8 cellular contexts compared by ENCODE assay signal in genomic region chr11:78079232-78080083, GRCh38. TPM values are rescaled to one million over a fixed set of nuclear protein-coding genes. Genes with fewer than 3 reads are reported as not detected.
DNase-seq lines count a peak whose midpoint lies in the region; ATAC-seq and TF ChIP-seq lines count a peak whose summit lies in the region.

NDUFC2 (minus strand) TSS chr11:78079862; CDS start chr11:78079744, 118 bp downstream.

- peak within 1 kb of the TSS; percentile 86 to 98 for H3K27ac Mint-ChIP-seq in T-cell

- no peak for TF ChIP-seq EP300 in transverse colon (IDR thresholded peaks at IDR 0.05; ENCODE audit: low read depth)

- in situ Hi-C loops in transverse colon (cut with MboI; ENCODE audit: low pct_ligation_motif_present in 1 of 4, low pct_unique_long_range_greater_than_20kb in 1 of 4, low sequenced_read_pairs in 3 of 4): no loop called here

- ATAC-seq in HG02571 (IDR thresholded peaks at IDR 0.05; ENCODE audit: unreplicated experiment) (peak; percentile 72), T-cell (replicated peaks in 1 of 4) (peak; percentile 81 to 87 (median 85)), heart right ventricle (peak; percentile 93 to 96 (median 95))

- intact Hi-C loops in adrenal gland (cut with DNase I) (loop anchor here in 1 of 2 donors (10.0 kb wide), 1 partner anchor 115 kb away; no protein-coding TSS in a partner anchor), heart right ventricle (cut with DNase I) (loop anchor here in 2 of 10 donors (2.0 to 5.0 kb wide), 2 partner anchors 59 to 113 kb away; partner anchors contain the start of gene ALG8 (in 1 of the 2)), posterior cingulate gyrus (cut with DNase I) (no loop called here), transverse colon (cut with DNase I; ENCODE audit: low total_unique reads) (no loop called here)

- H3K9me3 ChIP-seq in adrenal gland (replicated peaks in 1 of 3) (no peaks in the 10 kb centered on the region), heart right ventricle (no peaks in the 10 kb centered on the region), transverse colon (no peaks in the 10 kb centered on the region)

- H3K4me3 ChIP-seq in adrenal gland (peak within 1 kb of the TSS; percentile 30 to 88 (median 76)), heart right ventricle (peak within 1 kb of the TSS; percentile 65 to 92 (median 86)), transverse colon (peak within 1 kb of the TSS; percentile 47 to 93 (median 78))

- TF ChIP-seq POLR2A in adrenal gland (IDR thresholded peaks at IDR 0.05) (peak; percentile 64 to 80), transverse colon (IDR thresholded peaks at IDR 0.05) (peak; percentile 71)

- H3K4me1 Mint-ChIP-seq in T-cell: peaks cover 50 to 66% (median 61%) of the 10 kb centered on the region in 3 donors

- H3K4me1 ChIP-seq in adrenal gland (replicated peaks in 1 of 2): peaks cover 18 to 43% of the 10 kb centered on the region in 2 donors
- peaks cover 6 to 52% (median 41%) of the 10 kb centered on the region in 9 donors for H3K4me1 ChIP-seq in heart right ventricle
- peaks cover 15 to 48% (median 23%) of the 10 kb centered on the region in 4 donors for H3K4me1 ChIP-seq in transverse colon

- no peaks in the 10 kb centered on the region for H3K27me3 Mint-ChIP-seq in T-cell

- H3K36me3 Mint-ChIP-seq in T-cell: peaks cover 6% of the 10 kb centered on the region

- no peaks in the 10 kb centered on the region for H3K9me3 Mint-ChIP-seq in T-cell

- H3K4me3 Mint-ChIP-seq in T-cell: peak within 1 kb of the TSS; percentile 87 to 95 (median 93)

- POLR2A ChIA-PET in T-cell (lab: Charles Lee): interaction anchor here (0.6 to 0.9 kb wide), 3 partner anchors 60 to 127 kb away, joined by 3 read pairs; partner anchors contain the start of gene ALG8 (in 1 of the 2)

- TF ChIP-seq CTCF in GM10266 (IDR thresholded peaks at IDR 0.05; ENCODE audit: control insufficient read depth, insufficient read depth, low read depth, missing control alignments) (no peak), adrenal gland (IDR thresholded peaks at IDR 0.05) (peak in 1 of 6 experiments; percentile 28), heart right ventricle (IDR thresholded peaks at IDR 0.05) (peak in 1 of 9 donors; percentile 4), transverse colon (IDR thresholded peaks at IDR 0.05) (no peak)

- CTCF ChIA-PET in T-cell (lab: Charles Lee): interaction anchor here (0.5 to 2.1 kb wide), 6 partner anchors 33 to 838 kb away, joined by 3 to 12 read pairs (median 3); partner anchors contain the start of genes INTS4 (in 1 of the 2) and NARS2 (in 1 of the 2)

- H3K27ac ChIP-seq in adrenal gland: peak within 1 kb of the TSS; percentile 58 to 93 (median 89)
- peak within 1 kb of the TSS; percentile 47 to 95 (median 90) for H3K27ac ChIP-seq in heart right ventricle
- H3K27ac ChIP-seq in transverse colon: peak within 1 kb of the TSS; percentile 77 to 92 (median 85)

- H3K27me3 ChIP-seq in adrenal gland (no peaks in the 10 kb centered on the region), heart right ventricle (no peaks in the 10 kb centered on the region), transverse colon (no peaks in the 10 kb centered on the region)

- H3K36me3 ChIP-seq in adrenal gland (replicated peaks in 1 of 2) (no peaks in the 10 kb centered on the region), heart right ventricle (peaks cover 0 to 17% (median 0%) of the 10 kb centered on the region in 9 donors), transverse colon (no peaks in the 10 kb centered on the region)

- DNase-seq in GM10266 (ENCODE audit: extremely low spot score) (peak; percentile 74), NCI-H1092 (lab: John Stamatoyannopoulos, UW) (peak; percentile 85), T-cell (peak; percentile 12 to 73 (median 51)), adrenal gland (peak; percentile 73 to 89 (median 82)), heart right ventricle (peak; percentile 75 to 82), posterior cingulate gyrus (peak; percentile 75 to 97 (median 84)), transverse colon (peak; percentile 83)

- 0 to 1% (median 1%) methylated on average over 11 to 68 of the region's 68 CpGs for WGBS in adrenal gland, 4 donors
- 0% methylated on average over 68 of the region's 68 CpGs for WGBS in heart right ventricle, 2 donors
- 0% methylated on average over 1 to 56 of the region's 68 CpGs for WGBS in transverse colon (ENCODE audit: low coverage in 1 of 2), 2 donors

RNA-seq across cellular contexts. Expression of gene NDUFC2, which starts in this region (rescaled TPM):
- total RNA-seq in T-cell (10 to 100 TPM; 40.8 to 93.8 (median 88.1) TPM), adrenal gland (100 to 1,000 TPM; 259 to 437 (median 369) TPM), heart right ventricle (100 to 1,000 TPM; 242 to 400 (median 275) TPM), transverse colon (100 to 1,000 TPM in 2 of 4 donors, 10 to 100 TPM in 1, 1 to 10 TPM in 1; 6.0 to 123 (median 68.4) TPM)
- polyA plus RNA-seq in adrenal gland (100 to 1,000 TPM in 2 of 3 donors, 10 to 100 TPM in 1; 75.4 to 200 (median 139) TPM), heart right ventricle (100 to 1,000 TPM in 1 of 2 donors, 10 to 100 TPM in 1; 69.7 to 294 TPM)

Comparison
In these comparisons a context has a peak if more than half of its experiments do, and no peak if none do; other contexts are left out.
1. Peak in every context shown above with its lines: DNase-seq, ATAC-seq, H3K4me3 ChIP-seq and H3K27ac ChIP-seq.